Comparison of ENCODE assay signal across 11 cellular contexts in the genomic region with DNA sequence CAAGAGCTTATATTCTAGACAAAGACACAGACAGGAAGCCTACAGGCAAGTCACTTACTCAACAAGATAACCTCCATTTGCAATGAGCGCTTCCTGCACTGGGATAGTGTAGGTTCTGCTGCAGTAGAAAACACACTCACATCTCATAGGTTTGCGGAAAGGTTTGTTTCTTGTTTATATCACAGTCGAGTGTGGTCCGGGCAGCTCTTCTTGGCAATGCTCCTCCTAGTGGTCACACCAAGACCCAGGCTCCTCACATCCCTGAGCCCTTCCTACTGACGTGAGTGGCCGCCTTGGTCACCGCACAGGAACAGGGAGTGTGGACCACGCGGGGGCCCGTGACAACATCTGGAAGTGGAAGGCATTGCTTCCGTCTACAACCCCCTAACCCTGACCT. TPM values are rescaled to one million over a fixed set of nuclear protein-coding genes. Genes with fewer than 3 reads are reported as not detected.
DNase-seq lines count a peak whose midpoint lies in the region; ATAC-seq and TF ChIP-seq lines count a peak whose summit lies in the region.
"Had no signal": no experiment of that assay in that cellular context is flagged by ENCODE, and none has a peak within 500 bp of the region (broad histone marks: within the 10 kb centered on the region; RNA-seq: fewer than 3 reads in every experiment).

No MANE protein-coding gene starts in this region.

- DNase-seq in activated CD8-positive, alpha-beta memory T cell treated with anti-CD3 and anti-CD28 coated beads for 24 hours = peak; percentile 46
- no peak for DNase-seq in activated CD8-positive, alpha-beta memory T cell treated with anti-CD3 and anti-CD28 coated beads, Interleukin-2, amount 50 U/mL, for 4 hours
- DNase-seq in Panc1 (ENCODE audit: low read depth, low spot score) (no peak), left ventricle myocardium inferior (no peak), testis (peak; percentile 35), amniotic stem cell (lab: John Stamatoyannopoulos, UW) (no peak), germinal center (ENCODE audit: low spot score) (no peak), omental fat pad (ENCODE audit: low spot score) (no peak)

- WGBS in testis, 2 donors = 42 to 53% methylated on average over 11 of the region's 11 CpGs

- ATAC-seq in Panc1 (peak; percentile 85), omental fat pad (ENCODE audit: low FRiP score) (no peak)

- TF ChIP-seq CTCF in Panc1 (IDR thresholded peaks at IDR 0.05) (peak; percentile 78), left ventricle myocardium inferior (IDR thresholded peaks at IDR 0.05; ENCODE audit: borderline replicate concordance) (peak; percentile 52), testis (IDR thresholded peaks at IDR 0.05) (peak in 1 of 3 experiments; percentile 25), omental fat pad (IDR thresholded peaks at IDR 0.05) (no peak)

- H3K36me3 ChIP-seq in Panc1 (ENCODE audit: control insufficient read depth, insufficient read depth, low read length) (no peaks in the 10 kb centered on the region), left ventricle myocardium inferior (no peaks in the 10 kb centered on the region), testis (ENCODE audit: low read depth, missing control alignments) (no peaks in the 10 kb centered on the region)
- H3K36me3 ChIP-seq: thoracic aorta had no signal

- CTCF ChIA-PET in Panc1 (lab: Charles Lee) = interaction anchor here (0.7 to 1.2 kb wide), 3 partner anchors 9 to 126 kb away, joined by 3 to 6 read pairs (median 3); no protein-coding TSS in a partner anchor

- POLR2A ChIA-PET in Panc1 (lab: Charles Lee) = no interaction called here

- no TSS peak for BruUV-seq in Panc1 (replicated peaks; lab: Mats Ljungman, UMichigan)

- H3K9me3 ChIP-seq in Panc1 (ENCODE audit: control insufficient read depth, insufficient read depth, low read depth, low read length) = no peaks in the 10 kb centered on the region
- H3K9me3 ChIP-seq in left ventricle myocardium inferior (replicated peaks) = peaks cover 20% of the 10 kb centered on the region
- no peaks in the 10 kb centered on the region for H3K9me3 ChIP-seq in testis
- H3K9me3 ChIP-seq: thoracic aorta had no signal

- intact Hi-C loops in Panc1 (cut with micrococcal nuclease; ENCODE audit: unreplicated experiment) = no loop called here
- intact Hi-C loops in left ventricle myocardium inferior (cut with micrococcal nuclease) = no loop called here
- intact Hi-C loops in testis (cut with DNase I; ENCODE audit: low total_unique reads) = no loop called here

- H3K27me3 ChIP-seq in Panc1 (ENCODE audit: control insufficient read depth, insufficient read depth, low read length) (peaks cover 14% of the 10 kb centered on the region), left ventricle myocardium inferior (ENCODE audit: low read depth) (peaks cover 60% of the 10 kb centered on the region), testis (no peaks in the 10 kb centered on the region)

- H3K4me1 ChIP-seq in Panc1 (ENCODE audit: control insufficient read depth, insufficient read depth, low read length) (no peaks in the 10 kb centered on the region), left ventricle myocardium inferior (no peaks in the 10 kb centered on the region), testis (peaks cover 9% of the 10 kb centered on the region)

- in situ Hi-C loops in Panc1 (cut with HindIII; ENCODE audit: low pct_unique_long_range_greater_than_20kb, low sequenced_read_pairs) = loop anchor here (25.0 kb wide), 1 partner anchor 222 kb away; no protein-coding TSS in a partner anchor

- H3K27ac ChIP-seq in Panc1 (ENCODE audit: low read length) = no peak overlapping the region
- no peak overlapping the region for H3K27ac ChIP-seq in left ventricle myocardium inferior (replicated peaks)
- no peak overlapping the region for H3K27ac ChIP-seq in testis
- H3K27ac ChIP-seq: thoracic aorta had no signal

- no peak for TF ChIP-seq POLR2A in testis (IDR thresholded peaks at IDR 0.05)

- H3K4me3 ChIP-seq in Panc1 (ENCODE audit: low read depth in 2 of 2, low read length in 2 of 2) (no peak overlapping the region), left ventricle myocardium inferior (no peak overlapping the region), testis (no peak overlapping the region)
- H3K4me3 ChIP-seq: thoracic aorta had no signal

RNA-seq across cellular contexts. Expression of gene RBFOX3, which starts 48.0 kb away (rescaled TPM):
- total RNA-seq in Panc1 (2021; ENCODE audit: unreplicated experiment) = not detected
- polyA plus RNA-seq in Panc1 (2012; ENCODE audit: insufficient read length) = 0.44 TPM
- not detected for total RNA-seq in left ventricle myocardium inferior
- total RNA-seq in testis = 10 to 100 TPM; 13.6 to 15.3 TPM
- polyA plus RNA-seq in testis (ENCODE audit: insufficient read depth, low read depth, low replicate concordance) = 14.4 TPM
- not detected for total RNA-seq in omental fat pad
- total RNA-seq: liver; T-helper 1 cell treated with Interleukin-12 subunit alpha and Interleukin-12 subunit beta and Interleukin-4 antibody, amounts not matched to agents 30 ng/mL and 1 ng/mL, for 36 hours; thoracic aorta had no signal

Comparison
In these comparisons a context has a peak if more than half of its experiments do, and no peak if none do; other contexts are left out.
1. DNase-seq: peak in activated CD8-positive, alpha-beta memory T cell treated with anti-CD3 and anti-CD28 coated beads for 24 hours (single experiment) and testis (single experiment); none in activated CD8-positive, alpha-beta memory T cell treated with anti-CD3 and anti-CD28 coated beads, Interleukin-2, amount 50 U/mL, for 4 hours (single experiment), Panc1 (single experiment), left ventricle myocardium inferior (single experiment), amniotic stem cell (single experiment), germinal center (single experiment) and omental fat pad (single experiment).
2. CTCF ChIP-seq: peak in Panc1 (single experiment) and left ventricle myocardium inferior (single experiment); none in omental fat pad (0 of 3).
3. RNA of gene RBFOX3, which starts 48.0 kb away (total RNA-seq): 13.6 to 15.3 TPM in testis; not detected in Panc1 (single experiment), not detected in left ventricle myocardium inferior (single experiment) and not detected in omental fat pad; every median in the first group is over 10 times any median in the second.